17 cellular contexts compared by ENCODE assay signal in the genomic region with DNA sequence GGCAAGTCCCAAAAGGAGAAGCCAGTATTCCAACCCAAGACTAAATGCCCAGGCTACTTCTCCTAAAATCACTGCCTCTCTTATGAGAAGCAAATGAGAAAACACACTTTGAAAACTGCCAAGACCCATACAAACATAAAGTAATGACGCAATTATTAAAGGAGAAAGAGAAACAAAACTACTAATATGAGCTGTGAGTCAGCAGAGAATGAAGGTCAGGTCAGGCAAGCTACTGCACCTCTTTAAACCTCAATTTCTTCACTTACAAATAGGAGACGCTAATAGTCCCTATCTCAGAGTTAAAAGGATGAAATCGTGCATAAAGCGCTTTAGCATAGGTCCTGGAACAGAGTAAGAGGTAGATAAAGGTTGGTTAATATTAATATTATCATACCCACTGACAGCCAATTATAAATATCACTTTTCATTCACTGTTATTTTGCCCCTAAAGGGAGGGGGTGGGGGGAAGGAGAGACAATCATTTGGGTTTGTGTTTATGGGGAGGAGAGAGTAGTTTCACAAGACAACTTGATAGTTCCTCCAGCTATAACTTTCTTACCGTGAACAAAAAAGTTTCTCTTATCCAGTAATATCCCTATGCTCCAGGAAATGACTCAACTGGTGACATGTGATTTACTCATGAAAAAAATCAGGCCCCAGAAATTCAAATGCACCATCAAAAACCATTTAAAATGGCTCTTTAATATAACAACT. TPM values are rescaled to one million over a fixed set of nuclear protein-coding genes. Genes with fewer than 3 reads are reported as not detected.
A peak's percentile ranks its signal among the peaks of the same experiment; 100 is the strongest.
DNase-seq lines count a peak whose midpoint lies in the region; ATAC-seq and TF ChIP-seq lines count a peak whose summit lies in the region.
"Had no signal": no experiment of that assay in that cellular context is flagged by ENCODE, and none has a peak within 500 bp of the region (broad histone marks: within the 10 kb centered on the region; RNA-seq: fewer than 3 reads in every experiment).

No MANE protein-coding gene starts in this region.

- H3K4me3 Mint-ChIP-seq in T-helper 17 cell, result no peak overlapping the region
- H3K4me3 Mint-ChIP-seq: natural killer cell treated with Interleukin-12 subunit alpha and Interleukin-12 subunit beta and Interleukin-15 and Interleukin-18, amount 100 ng/mL, for 72 hours had no signal

- no peaks in the 10 kb centered on the region for H3K27me3 ChIP-seq in lower lobe of right lung (ENCODE audit: low read depth)
- H3K27me3 ChIP-seq: body of pancreas, vagina had no signal

- intact Hi-C loops in lower lobe of right lung (cut with DNase I), result no loop called here

- no peak overlapping the region for H3K27ac Mint-ChIP-seq in T-helper 17 cell
- H3K27ac Mint-ChIP-seq: natural killer cell treated with Interleukin-12 subunit alpha and Interleukin-12 subunit beta and Interleukin-15 and Interleukin-18, amount 100 ng/mL, for 72 hours had no signal

- no peak overlapping the region for H3K4me3 ChIP-seq in astrocyte of the spinal cord (ENCODE audit: low read depth, low read length)
- H3K4me3 ChIP-seq in lower lobe of right lung, result no peak overlapping the region
- H3K4me3 ChIP-seq: body of pancreas, vagina had no signal

- peaks cover 75% of the 10 kb centered on the region for H3K36me3 ChIP-seq in lower lobe of right lung

- DNase-seq in AG08396 (ENCODE audit: low spot score) (peak; percentile 44), HT1080 (ENCODE audit: low read depth) (peak; percentile 84), astrocyte of the spinal cord (ENCODE audit: low read depth, low spot score) (peak; percentile 76), kidney tubule cell (ENCODE audit: low spot score) (peak; percentile 62), lower lobe of right lung (no peak), T-helper 17 cell (no peak)
- DNase-seq: body of pancreas, Caco-2, H7, kidney glomerular epithelial cell, SHP77 treated with DMSO at 0.1 percent for 48 hours, WERI-Rb-1 had no signal

- in situ Hi-C loops in astrocyte of the spinal cord (cut with HindIII; ENCODE audit: low sequenced_read_pairs), result no loop called here

- H3K27me3 Mint-ChIP-seq in T-helper 17 cell, result no peaks in the 10 kb centered on the region
- H3K27me3 Mint-ChIP-seq: natural killer cell treated with Interleukin-12 subunit alpha and Interleukin-12 subunit beta and Interleukin-15 and Interleukin-18, amount 100 ng/mL, for 72 hours had no signal

- TF ChIP-seq CTCF in astrocyte of the spinal cord (IDR thresholded peaks at IDR 0.05; ENCODE audit: low read depth, low read length) (no peak), lower lobe of right lung (IDR thresholded peaks at IDR 0.05) (no peak)

- no peak overlapping the region for H3K27ac ChIP-seq in lower lobe of right lung
- H3K27ac ChIP-seq: body of pancreas, vagina, WERI-Rb-1 had no signal

- peaks cover 25% of the 10 kb centered on the region for H3K4me1 Mint-ChIP-seq in T-helper 17 cell

- H3K36me3 Mint-ChIP-seq in T-helper 17 cell (ENCODE audit: low read depth), result peaks cover 5% of the 10 kb centered on the region

- H3K9me3 ChIP-seq in lower lobe of right lung (no peaks in the 10 kb centered on the region), T-helper 17 cell (ENCODE audit: control insufficient read depth, low read length, poor library complexity, severe bottlenecking) (no peaks in the 10 kb centered on the region)
- H3K9me3 ChIP-seq: body of pancreas, Caco-2, vagina had no signal

- ATAC-seq in HG03280 (IDR thresholded peaks at IDR 0.05; ENCODE audit: unreplicated experiment) (no peak), lower lobe of right lung (no peak), T-helper 17 cell (no peak), HG02763 (IDR thresholded peaks at IDR 0.05; ENCODE audit: unreplicated experiment) (no peak)
- ATAC-seq: body of pancreas; natural killer cell treated with Interleukin-12 subunit alpha and Interleukin-12 subunit beta and Interleukin-15 and Interleukin-18, amount 100 ng/mL, for 72 hours had no signal

- H3K4me1 ChIP-seq in lower lobe of right lung, result peaks cover 13% of the 10 kb centered on the region

RNA-seq across cellular contexts. Expression of a gene that starts 3.6 kb away (rescaled TPM):
- total RNA-seq in HT1080 (2014; rRNA removed; shearing (Covaris generic)), result 413 and 442 TPM in 2 replicates
- 397 and 450 TPM in 2 replicates for polyA plus RNA-seq in HT1080 (2015; cell fraction: cytosol; rRNA removed)
- 322 and 323 TPM in 2 replicates for polyA plus RNA-seq in HT1080 (2015; cell fraction: nucleus; rRNA removed)
- 73.2 TPM for total RNA-seq in lower lobe of right lung
- total RNA-seq in T-helper 17 cell, result 10 to 100 TPM; 70.7 to 77.5 TPM

RNA-seq across cellular contexts. Expression of a gene that starts 38.6 kb away (rescaled TPM):
- total RNA-seq in HT1080 (2014; rRNA removed; shearing (Covaris generic)), result not detected in 2 replicates
- not detected in 2 replicates for polyA plus RNA-seq in HT1080 (2015; cell fraction: cytosol; rRNA removed)
- not detected in 2 replicates for polyA plus RNA-seq in HT1080 (2015; cell fraction: nucleus; rRNA removed)
- not detected for total RNA-seq in lower lobe of right lung
- not detected for total RNA-seq in T-helper 17 cell
- total RNA-seq: body of pancreas; Caco-2; H7; natural killer cell treated with Interleukin-12 subunit alpha and Interleukin-12 subunit beta and Interleukin-15 and Interleukin-18, amount 100 ng/mL, for 72 hours; NCI-H460 had no signal

Comparison
In these comparisons a context has a peak if more than half of its experiments do, and no peak if none do; other contexts are left out.
1. DNase-seq: peak in AG08396 (single experiment), HT1080 (single experiment), astrocyte of the spinal cord (single experiment) and kidney tubule cell (single experiment); none in lower lobe of right lung (single experiment) and T-helper 17 cell (0 of 3).